In the genomic region with DNA sequence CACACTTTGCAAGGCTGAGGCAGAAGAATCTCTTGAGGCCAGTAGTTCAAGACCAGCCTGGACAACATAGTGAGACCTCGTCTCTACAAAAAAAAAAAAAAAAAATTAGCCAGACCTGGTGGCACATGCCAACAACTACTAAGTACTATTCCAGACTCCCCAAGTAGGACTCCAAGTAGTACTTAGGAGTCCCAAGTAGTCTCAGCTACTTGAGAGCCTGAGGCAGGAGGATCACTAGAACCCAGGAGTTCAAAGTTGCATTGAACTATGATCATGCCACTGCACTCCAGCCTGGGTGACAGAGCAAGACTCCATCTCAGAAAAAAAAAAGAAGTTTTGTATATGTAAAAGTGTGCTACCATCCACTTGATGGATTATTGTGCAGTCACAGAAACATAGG, we compare ENCODE assay signal across 35 cellular contexts.
"Had no signal": no experiment of that assay in that cellular context is flagged by ENCODE, and none has a peak within 500 bp of the region (broad histone marks: within the 10 kb centered on the region; RNA-seq: fewer than 3 reads in every experiment).

No MANE protein-coding gene starts in this region.

- H3K9ac ChIP-seq: KMS-11 had no signal

- DNase-seq: Karpas-422, Kasumi-1, KG1, MG63, MM.1S, MV-4-11, NCI-H1048, NCI-H1092, NCI-H1092 treated with DMSO at 0.1 percent for 48 hours, NCI-H1105, NCI-H1105 treated with DMSO at 0.1 percent for 48 hours, NCI-H1417, NCI-H1417 treated with DMSO at 0.1 percent for 48 hours, NCI-H1436, NCI-H1436 treated with DMSO at 0.1 percent for 48 hours, NCI-H146, NCI-H1694, NCI-H1694 treated with DMSO at 0.1 percent for 48 hours, NCI-H187, NCI-H187 treated with DMSO at 0.1 percent for 48 hours, NCI-H1930, NCI-H2029, NCI-H2029 treated with DMSO at 0.1 percent for 48 hours, NCI-H2081, NCI-H2081 treated with DMSO at 0.1 percent for 48 hours, NCI-H2107, NCI-H2171, NCI-H2171 treated with DMSO at 0.1 percent for 48 hours, NCI-H2227 treated with DMSO at 0.1 percent for 48 hours, NCI-H226, NCI-H345, NCI-H446, NCI-H446 treated with DMSO at 0.1 percent for 48 hours, NCI-H510A had no signal

- H3K36me3 ChIP-seq: MG63 had no signal

- H3K4me2 ChIP-seq: KMS-11 had no signal

- H3K4me3 ChIP-seq: MG63 had no signal

- H3K9me3 ChIP-seq: MG63 had no signal

- H3K27ac ChIP-seq: KMS-11 had no signal
